1 cellular context compared by ENCODE assay signal in the genomic region with DNA sequence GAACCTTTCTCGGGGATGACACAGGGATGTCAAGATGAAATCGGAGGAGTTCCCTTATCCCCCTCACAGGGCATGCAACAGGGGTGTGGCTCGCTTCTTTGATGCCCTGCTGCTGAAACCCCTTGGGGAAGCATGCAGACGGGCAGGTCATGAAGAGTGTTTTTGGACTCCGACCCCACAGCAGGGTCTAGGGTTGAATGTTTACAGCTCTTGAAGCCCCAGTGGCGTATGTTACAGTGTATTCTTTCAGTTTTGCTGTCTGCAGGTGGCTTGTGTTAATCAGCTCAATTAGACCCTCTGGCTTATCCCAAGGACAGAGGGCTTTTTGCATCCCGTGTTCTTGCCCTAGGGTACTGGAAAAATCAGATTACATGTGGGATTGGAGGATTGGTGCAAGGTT.
TF ChIP-seq lines count a peak whose summit lies in the region.

No MANE protein-coding gene starts in this region.

TF ChIP-seq in HepG2, 621 proteins besides CTCF, POLR2A, EP300 and RAD21 (continued from another document and continues in another):
- TF ChIP-seq, protein P1, sequence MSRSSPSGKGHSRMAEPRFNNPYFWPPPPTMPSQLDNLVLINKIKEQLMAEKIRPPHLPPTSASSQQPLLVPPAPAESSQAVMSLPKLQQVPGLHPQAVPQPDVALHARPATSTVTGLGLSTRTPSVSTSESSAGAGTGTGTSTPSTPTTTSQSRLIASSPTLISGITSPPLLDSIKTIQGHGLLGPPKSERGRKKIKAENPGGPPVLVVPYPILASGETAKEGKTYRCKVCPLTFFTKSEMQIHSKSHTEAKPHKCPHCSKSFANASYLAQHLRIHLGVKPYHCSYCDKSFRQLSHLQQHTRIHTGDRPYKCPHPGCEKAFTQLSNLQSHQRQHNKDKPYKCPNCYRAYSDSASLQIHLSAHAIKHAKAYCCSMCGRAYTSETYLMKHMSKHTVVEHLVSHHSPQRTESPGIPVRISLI (CRISPR knock-in tag; IDR thresholded peaks at IDR 0.05; ENCODE audit: borderline replicate concordance): no peak
- TF ChIP-seq, protein P2, sequence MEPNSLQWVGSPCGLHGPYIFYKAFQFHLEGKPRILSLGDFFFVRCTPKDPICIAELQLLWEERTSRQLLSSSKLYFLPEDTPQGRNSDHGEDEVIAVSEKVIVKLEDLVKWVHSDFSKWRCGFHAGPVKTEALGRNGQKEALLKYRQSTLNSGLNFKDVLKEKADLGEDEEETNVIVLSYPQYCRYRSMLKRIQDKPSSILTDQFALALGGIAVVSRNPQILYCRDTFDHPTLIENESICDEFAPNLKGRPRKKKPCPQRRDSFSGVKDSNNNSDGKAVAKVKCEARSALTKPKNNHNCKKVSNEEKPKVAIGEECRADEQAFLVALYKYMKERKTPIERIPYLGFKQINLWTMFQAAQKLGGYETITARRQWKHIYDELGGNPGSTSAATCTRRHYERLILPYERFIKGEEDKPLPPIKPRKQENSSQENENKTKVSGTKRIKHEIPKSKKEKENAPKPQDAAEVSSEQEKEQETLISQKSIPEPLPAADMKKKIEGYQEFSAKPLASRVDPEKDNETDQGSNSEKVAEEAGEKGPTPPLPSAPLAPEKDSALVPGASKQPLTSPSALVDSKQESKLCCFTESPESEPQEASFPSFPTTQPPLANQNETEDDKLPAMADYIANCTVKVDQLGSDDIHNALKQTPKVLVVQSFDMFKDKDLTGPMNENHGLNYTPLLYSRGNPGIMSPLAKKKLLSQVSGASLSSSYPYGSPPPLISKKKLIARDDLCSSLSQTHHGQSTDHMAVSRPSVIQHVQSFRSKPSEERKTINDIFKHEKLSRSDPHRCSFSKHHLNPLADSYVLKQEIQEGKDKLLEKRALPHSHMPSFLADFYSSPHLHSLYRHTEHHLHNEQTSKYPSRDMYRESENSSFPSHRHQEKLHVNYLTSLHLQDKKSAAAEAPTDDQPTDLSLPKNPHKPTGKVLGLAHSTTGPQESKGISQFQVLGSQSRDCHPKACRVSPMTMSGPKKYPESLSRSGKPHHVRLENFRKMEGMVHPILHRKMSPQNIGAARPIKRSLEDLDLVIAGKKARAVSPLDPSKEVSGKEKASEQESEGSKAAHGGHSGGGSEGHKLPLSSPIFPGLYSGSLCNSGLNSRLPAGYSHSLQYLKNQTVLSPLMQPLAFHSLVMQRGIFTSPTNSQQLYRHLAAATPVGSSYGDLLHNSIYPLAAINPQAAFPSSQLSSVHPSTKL (CRISPR knock-in tag; IDR thresholded peaks at IDR 0.05): peak; percentile 33; the same call in 1 of the 2 replicates
- TF ChIP-seq, protein P3, sequence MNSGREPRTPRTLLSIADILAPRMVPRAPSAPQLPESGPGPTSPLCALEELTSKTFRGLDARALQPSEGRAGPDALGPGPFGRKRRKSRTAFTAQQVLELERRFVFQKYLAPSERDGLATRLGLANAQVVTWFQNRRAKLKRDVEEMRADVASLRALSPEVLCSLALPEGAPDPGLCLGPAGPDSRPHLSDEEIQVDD (CRISPR knock-in tag; IDR thresholded peaks at IDR 0.05; ENCODE audit: borderline replicate concordance): no peak
- peak; percentile 19; the same call in 1 of the 2 replicates for TF ChIP-seq SALL1 (CRISPR knock-in tag; IDR thresholded peaks at IDR 0.05)
- no peak for TF ChIP-seq ZBTB21 (CRISPR knock-in tag; IDR thresholded peaks at IDR 0.05)
- TF ChIP-seq, protein P4, sequence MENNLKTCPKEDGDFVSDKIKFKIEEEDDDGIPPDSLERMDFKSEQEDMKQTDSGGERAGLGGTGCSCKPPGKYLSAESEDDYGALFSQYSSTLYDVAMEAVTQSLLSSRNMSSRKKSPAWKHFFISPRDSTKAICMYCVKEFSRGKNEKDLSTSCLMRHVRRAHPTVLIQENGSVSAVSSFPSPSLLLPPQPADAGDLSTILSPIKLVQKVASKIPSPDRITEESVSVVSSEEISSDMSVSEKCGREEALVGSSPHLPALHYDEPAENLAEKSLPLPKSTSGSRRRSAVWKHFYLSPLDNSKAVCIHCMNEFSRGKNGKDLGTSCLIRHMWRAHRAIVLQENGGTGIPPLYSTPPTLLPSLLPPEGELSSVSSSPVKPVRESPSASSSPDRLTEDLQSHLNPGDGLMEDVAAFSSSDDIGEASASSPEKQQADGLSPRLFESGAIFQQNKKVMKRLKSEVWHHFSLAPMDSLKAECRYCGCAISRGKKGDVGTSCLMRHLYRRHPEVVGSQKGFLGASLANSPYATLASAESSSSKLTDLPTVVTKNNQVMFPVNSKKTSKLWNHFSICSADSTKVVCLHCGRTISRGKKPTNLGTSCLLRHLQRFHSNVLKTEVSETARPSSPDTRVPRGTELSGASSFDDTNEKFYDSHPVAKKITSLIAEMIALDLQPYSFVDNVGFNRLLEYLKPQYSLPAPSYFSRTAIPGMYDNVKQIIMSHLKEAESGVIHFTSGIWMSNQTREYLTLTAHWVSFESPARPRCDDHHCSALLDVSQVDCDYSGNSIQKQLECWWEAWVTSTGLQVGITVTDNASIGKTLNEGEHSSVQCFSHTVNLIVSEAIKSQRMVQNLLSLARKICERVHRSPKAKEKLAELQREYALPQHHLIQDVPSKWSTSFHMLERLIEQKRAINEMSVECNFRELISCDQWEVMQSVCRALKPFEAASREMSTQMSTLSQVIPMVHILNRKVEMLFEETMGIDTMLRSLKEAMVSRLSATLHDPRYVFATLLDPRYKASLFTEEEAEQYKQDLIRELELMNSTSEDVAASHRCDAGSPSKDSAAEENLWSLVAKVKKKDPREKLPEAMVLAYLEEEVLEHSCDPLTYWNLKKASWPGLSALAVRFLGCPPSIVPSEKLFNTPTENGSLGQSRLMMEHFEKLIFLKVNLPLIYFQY (CRISPR knock-in tag; IDR thresholded peaks at IDR 0.05; ENCODE audit: borderline replicate concordance): no peak
- no peak for TF ChIP-seq ZNF670 (CRISPR knock-in tag; IDR thresholded peaks at IDR 0.05; ENCODE audit: borderline replicate concordance)
- TF ChIP-seq SNAI1 (CRISPR knock-in tag; IDR thresholded peaks at IDR 0.05; ENCODE audit: borderline replicate concordance): no peak
- TF ChIP-seq, protein P5, sequence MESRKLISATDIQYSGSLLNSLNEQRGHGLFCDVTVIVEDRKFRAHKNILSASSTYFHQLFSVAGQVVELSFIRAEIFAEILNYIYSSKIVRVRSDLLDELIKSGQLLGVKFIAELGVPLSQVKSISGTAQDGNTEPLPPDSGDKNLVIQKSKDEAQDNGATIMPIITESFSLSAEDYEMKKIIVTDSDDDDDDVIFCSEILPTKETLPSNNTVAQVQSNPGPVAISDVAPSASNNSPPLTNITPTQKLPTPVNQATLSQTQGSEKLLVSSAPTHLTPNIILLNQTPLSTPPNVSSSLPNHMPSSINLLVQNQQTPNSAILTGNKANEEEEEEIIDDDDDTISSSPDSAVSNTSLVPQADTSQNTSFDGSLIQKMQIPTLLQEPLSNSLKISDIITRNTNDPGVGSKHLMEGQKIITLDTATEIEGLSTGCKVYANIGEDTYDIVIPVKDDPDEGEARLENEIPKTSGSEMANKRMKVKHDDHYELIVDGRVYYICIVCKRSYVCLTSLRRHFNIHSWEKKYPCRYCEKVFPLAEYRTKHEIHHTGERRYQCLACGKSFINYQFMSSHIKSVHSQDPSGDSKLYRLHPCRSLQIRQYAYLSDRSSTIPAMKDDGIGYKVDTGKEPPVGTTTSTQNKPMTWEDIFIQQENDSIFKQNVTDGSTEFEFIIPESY (CRISPR knock-in tag; IDR thresholded peaks at IDR 0.05): no peak
- TF ChIP-seq, protein P6, sequence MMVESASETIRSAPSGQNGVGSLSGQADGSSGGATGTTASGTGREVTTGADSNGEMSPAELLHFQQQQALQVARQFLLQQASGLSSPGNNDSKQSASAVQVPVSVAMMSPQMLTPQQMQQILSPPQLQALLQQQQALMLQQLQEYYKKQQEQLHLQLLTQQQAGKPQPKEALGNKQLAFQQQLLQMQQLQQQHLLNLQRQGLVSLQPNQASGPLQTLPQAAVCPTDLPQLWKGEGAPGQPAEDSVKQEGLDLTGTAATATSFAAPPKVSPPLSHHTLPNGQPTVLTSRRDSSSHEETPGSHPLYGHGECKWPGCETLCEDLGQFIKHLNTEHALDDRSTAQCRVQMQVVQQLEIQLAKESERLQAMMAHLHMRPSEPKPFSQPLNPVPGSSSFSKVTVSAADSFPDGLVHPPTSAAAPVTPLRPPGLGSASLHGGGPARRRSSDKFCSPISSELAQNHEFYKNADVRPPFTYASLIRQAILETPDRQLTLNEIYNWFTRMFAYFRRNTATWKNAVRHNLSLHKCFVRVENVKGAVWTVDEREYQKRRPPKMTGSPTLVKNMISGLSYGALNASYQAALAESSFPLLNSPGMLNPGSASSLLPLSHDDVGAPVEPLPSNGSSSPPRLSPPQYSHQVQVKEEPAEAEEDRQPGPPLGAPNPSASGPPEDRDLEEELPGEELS (CRISPR knock-in tag; IDR thresholded peaks at IDR 0.05): no peak
- no peak for TF ChIP-seq SIX1 (CRISPR knock-in tag; IDR thresholded peaks at IDR 0.05; ENCODE audit: borderline replicate concordance)
- TF ChIP-seq, protein P7, sequence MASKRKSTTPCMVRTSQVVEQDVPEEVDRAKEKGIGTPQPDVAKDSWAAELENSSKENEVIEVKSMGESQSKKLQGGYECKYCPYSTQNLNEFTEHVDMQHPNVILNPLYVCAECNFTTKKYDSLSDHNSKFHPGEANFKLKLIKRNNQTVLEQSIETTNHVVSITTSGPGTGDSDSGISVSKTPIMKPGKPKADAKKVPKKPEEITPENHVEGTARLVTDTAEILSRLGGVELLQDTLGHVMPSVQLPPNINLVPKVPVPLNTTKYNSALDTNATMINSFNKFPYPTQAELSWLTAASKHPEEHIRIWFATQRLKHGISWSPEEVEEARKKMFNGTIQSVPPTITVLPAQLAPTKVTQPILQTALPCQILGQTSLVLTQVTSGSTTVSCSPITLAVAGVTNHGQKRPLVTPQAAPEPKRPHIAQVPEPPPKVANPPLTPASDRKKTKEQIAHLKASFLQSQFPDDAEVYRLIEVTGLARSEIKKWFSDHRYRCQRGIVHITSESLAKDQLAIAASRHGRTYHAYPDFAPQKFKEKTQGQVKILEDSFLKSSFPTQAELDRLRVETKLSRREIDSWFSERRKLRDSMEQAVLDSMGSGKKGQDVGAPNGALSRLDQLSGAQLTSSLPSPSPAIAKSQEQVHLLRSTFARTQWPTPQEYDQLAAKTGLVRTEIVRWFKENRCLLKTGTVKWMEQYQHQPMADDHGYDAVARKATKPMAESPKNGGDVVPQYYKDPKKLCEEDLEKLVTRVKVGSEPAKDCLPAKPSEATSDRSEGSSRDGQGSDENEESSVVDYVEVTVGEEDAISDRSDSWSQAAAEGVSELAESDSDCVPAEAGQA (IDR thresholded peaks at IDR 0.05; ENCODE audit: low read depth): no peak
- TF ChIP-seq, protein P7 (CRISPR knock-in tag; IDR thresholded peaks at IDR 0.05; ENCODE audit: borderline replicate concordance): no peak
- no peak for TF ChIP-seq ZNF484 (CRISPR knock-in tag; IDR thresholded peaks at IDR 0.05; ENCODE audit: borderline replicate concordance, low read depth)
- TF ChIP-seq REL (CRISPR knock-in tag; conservative IDR thresholded peaks at IDR 0.05): no peak
- peak; percentile 56; the same call in 1 of the 2 replicates for TF ChIP-seq ZNF292 (CRISPR knock-in tag; IDR thresholded peaks at IDR 0.05; ENCODE audit: borderline replicate concordance, low read depth)
- 0 out of 2 replicates have a peak, but pooled peaks have one; percentile 17 for TF ChIP-seq ZMYM3 (CRISPR knock-in tag; IDR thresholded peaks at IDR 0.05)
- TF ChIP-seq, protein P8, sequence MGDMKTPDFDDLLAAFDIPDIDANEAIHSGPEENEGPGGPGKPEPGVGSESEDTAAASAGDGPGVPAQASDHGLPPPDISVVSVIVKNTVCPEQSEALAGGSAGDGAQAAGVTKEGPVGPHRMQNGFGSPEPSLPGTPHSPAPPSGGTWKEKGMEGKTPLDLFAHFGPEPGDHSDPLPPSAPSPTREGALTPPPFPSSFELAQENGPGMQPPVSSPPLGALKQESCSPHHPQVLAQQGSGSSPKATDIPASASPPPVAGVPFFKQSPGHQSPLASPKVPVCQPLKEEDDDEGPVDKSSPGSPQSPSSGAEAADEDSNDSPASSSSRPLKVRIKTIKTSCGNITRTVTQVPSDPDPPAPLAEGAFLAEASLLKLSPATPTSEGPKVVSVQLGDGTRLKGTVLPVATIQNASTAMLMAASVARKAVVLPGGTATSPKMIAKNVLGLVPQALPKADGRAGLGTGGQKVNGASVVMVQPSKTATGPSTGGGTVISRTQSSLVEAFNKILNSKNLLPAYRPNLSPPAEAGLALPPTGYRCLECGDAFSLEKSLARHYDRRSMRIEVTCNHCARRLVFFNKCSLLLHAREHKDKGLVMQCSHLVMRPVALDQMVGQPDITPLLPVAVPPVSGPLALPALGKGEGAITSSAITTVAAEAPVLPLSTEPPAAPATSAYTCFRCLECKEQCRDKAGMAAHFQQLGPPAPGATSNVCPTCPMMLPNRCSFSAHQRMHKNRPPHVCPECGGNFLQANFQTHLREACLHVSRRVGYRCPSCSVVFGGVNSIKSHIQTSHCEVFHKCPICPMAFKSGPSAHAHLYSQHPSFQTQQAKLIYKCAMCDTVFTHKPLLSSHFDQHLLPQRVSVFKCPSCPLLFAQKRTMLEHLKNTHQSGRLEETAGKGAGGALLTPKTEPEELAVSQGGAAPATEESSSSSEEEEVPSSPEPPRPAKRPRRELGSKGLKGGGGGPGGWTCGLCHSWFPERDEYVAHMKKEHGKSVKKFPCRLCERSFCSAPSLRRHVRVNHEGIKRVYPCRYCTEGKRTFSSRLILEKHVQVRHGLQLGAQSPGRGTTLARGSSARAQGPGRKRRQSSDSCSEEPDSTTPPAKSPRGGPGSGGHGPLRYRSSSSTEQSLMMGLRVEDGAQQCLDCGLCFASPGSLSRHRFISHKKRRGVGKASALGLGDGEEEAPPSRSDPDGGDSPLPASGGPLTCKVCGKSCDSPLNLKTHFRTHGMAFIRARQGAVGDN (CRISPR knock-in tag; IDR thresholded peaks at IDR 0.05): 0 out of 2 replicates have a peak, but pooled peaks have one; percentile 12
